ENCODE assay signal across 1 cellular context in genomic region chr12:106123110-106123509, GRCh38.
TF ChIP-seq lines count a peak whose summit lies in the region.

No MANE protein-coding gene starts in this region.

TF ChIP-seq in IMR-90, 13 proteins besides CTCF, POLR2A, EP300 and RAD21:
- TF ChIP-seq ELK1 (IDR thresholded peaks at IDR 0.05; ENCODE audit: borderline replicate concordance, low read depth, low read length) (no peak), CEBPB (IDR thresholded peaks at IDR 0.05; ENCODE audit: low read depth, low read length) (no peak), NFE2L2 (IDR thresholded peaks at IDR 0.05; ENCODE audit: low read depth, low read length) (no peak), USF2 (IDR thresholded peaks at IDR 0.05; ENCODE audit: low read depth, low read length) (no peak), FOS (IDR thresholded peaks at IDR 0.05; ENCODE audit: low read depth, low read length) (no peak), SMC3 (IDR thresholded peaks at IDR 0.05; ENCODE audit: low read depth, low read length) (no peak), MAFK (IDR thresholded peaks at IDR 0.05; ENCODE audit: low read depth, low read length) (no peak), MXI1 (IDR thresholded peaks at IDR 0.05; ENCODE audit: borderline replicate concordance, low read depth, low read length) (no peak)
